Comparison of ENCODE assay signal across 14 cellular contexts in the genomic region with DNA sequence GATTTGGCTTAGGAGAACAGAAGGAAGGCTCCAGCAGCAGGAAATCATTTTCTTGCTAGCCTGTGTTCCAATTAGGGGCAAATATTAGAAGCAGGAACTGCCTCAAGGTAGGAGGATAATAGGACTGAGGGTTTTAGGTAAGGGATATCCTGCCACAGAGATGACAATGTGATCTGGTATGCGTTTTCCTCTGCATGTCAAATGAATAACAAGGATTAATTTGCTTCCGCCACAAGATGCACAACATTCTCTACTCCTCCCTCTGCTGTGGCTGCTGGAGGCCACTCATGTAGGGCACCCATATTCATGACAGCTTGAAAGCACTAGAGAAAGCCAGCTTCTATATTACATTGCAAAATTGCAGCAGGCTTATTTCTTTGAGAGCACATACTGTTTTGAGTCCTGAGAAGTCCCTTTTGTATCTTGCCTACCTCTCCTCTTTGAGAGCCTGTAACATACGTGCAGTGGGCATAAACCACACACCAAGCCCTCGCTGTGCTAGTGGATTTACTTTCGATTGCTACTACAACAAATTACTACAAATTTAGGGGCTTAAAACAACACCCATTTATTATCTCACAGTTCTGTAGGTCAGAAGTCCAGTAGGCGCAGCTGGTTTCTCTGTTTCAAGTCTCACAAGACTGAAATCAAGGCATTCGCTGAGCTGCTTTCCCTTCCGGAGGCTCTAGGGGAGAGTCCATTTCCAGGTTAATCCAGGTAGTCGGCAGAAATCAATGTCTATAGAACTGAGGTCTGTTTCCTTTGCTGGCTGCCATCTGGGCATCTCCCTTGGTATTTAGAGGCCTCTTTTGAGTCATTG. TPM values are rescaled to one million over a fixed set of nuclear protein-coding genes. Genes with fewer than 3 reads are reported as not detected.
DNase-seq lines count a peak whose midpoint lies in the region; ATAC-seq and TF ChIP-seq lines count a peak whose summit lies in the region.
"Had no signal": no experiment of that assay in that cellular context is flagged by ENCODE, and none has a peak within 500 bp of the region (broad histone marks: within the 10 kb centered on the region; RNA-seq: fewer than 3 reads in every experiment).

No MANE protein-coding gene starts in this region.

- no peak for TF ChIP-seq CTCF in endothelial cell (IDR thresholded peaks at IDR 0.05; ENCODE audit: unreplicated experiment)

- ATAC-seq in stimulated activated naive CD8-positive, alpha-beta T cell treated with anti-CD3 and anti-CD28 coated beads, Interleukin-15, amount 100 ng/mL, for 72 hours = no peak

- no peaks in the 10 kb centered on the region for H3K36me3 Mint-ChIP-seq in activated naive CD4-positive, alpha-beta T cell treated with anti-CD3 and anti-CD28 coated beads, Interleukin-2, amount 50 U/mL, for 24 hours
- peaks cover 7% of the 10 kb centered on the region for H3K36me3 Mint-ChIP-seq in endothelial cell (ENCODE audit: low read depth, unreplicated experiment)

- intact Hi-C loops in posterior cingulate gyrus (cut with DNase I) = no loop called here

- peaks cover 75% of the 10 kb centered on the region for H3K4me1 Mint-ChIP-seq in activated naive CD4-positive, alpha-beta T cell treated with anti-CD3 and anti-CD28 coated beads, Interleukin-2, amount 50 U/mL, for 24 hours
- H3K4me1 Mint-ChIP-seq in endothelial cell (ENCODE audit: unreplicated experiment) = peaks cover 45% of the 10 kb centered on the region
- H3K4me1 Mint-ChIP-seq in stimulated activated naive CD8-positive, alpha-beta T cell treated with anti-CD3 and anti-CD28 coated beads, Interleukin-15, amount 100 ng/mL, for 72 hours = peaks cover 82% of the 10 kb centered on the region

- DNase-seq in activated naive CD4-positive, alpha-beta T cell treated with anti-CD3 and anti-CD28 coated beads, Interleukin-2, amount 50 U/mL, for 16 hours = no peak
- DNase-seq in NCI-H82 (lab: John Stamatoyannopoulos, UW) (peak; percentile 71), endothelial cell (ENCODE audit: low spot score) (no peak), AML-193 (lab: John Stamatoyannopoulos, UW) (no peak), posterior cingulate gyrus (no peak), NCI-H1092 (lab: John Stamatoyannopoulos, UW) (no peak)
- DNase-seq in stimulated activated naive CD8-positive, alpha-beta T cell treated with anti-CD3 and anti-CD28 coated beads, Interleukin-15, amount 100 ng/mL, for 72 hours = no peak
- DNase-seq: activated CD4-positive, alpha-beta T cell treated with anti-CD3 and anti-CD28 coated beads, Interleukin-2, amount 50 U/mL, for 1 hour; effector CD8-positive, alpha-beta T cell; NCI-H1048; T-helper 1 cell; tibial artery had no signal

- H3K27ac Mint-ChIP-seq in activated naive CD4-positive, alpha-beta T cell treated with anti-CD3 and anti-CD28 coated beads, Interleukin-2, amount 50 U/mL, for 24 hours = peak overlapping the region; percentile 27
- peak overlapping the region; percentile 45 for H3K27ac Mint-ChIP-seq in endothelial cell (ENCODE audit: unreplicated experiment)
- peak overlapping the region in 1 of 2 donors; percentile 35 for H3K27ac Mint-ChIP-seq in stimulated activated naive CD8-positive, alpha-beta T cell treated with anti-CD3 and anti-CD28 coated beads, Interleukin-15, amount 100 ng/mL, for 72 hours
- H3K27ac Mint-ChIP-seq: progenitor cell of endocrine pancreas had no signal

- no peaks in the 10 kb centered on the region for H3K27me3 Mint-ChIP-seq in activated naive CD4-positive, alpha-beta T cell treated with anti-CD3 and anti-CD28 coated beads, Interleukin-2, amount 50 U/mL, for 24 hours
- peaks cover 11% of the 10 kb centered on the region for H3K27me3 Mint-ChIP-seq in endothelial cell (ENCODE audit: unreplicated experiment)
- no peaks in the 10 kb centered on the region for H3K27me3 Mint-ChIP-seq in stimulated activated naive CD8-positive, alpha-beta T cell treated with anti-CD3 and anti-CD28 coated beads, Interleukin-15, amount 100 ng/mL, for 72 hours

- no peak overlapping the region for H3K4me3 Mint-ChIP-seq in activated naive CD4-positive, alpha-beta T cell treated with anti-CD3 and anti-CD28 coated beads, Interleukin-2, amount 50 U/mL, for 24 hours
- H3K4me3 Mint-ChIP-seq in endothelial cell (ENCODE audit: unreplicated experiment) = peak overlapping the region; percentile 2
- H3K4me3 Mint-ChIP-seq in stimulated activated naive CD8-positive, alpha-beta T cell treated with anti-CD3 and anti-CD28 coated beads, Interleukin-15, amount 100 ng/mL, for 72 hours = peak overlapping the region; percentile 19 to 41

- no peaks in the 10 kb centered on the region for H3K9me3 Mint-ChIP-seq in activated naive CD4-positive, alpha-beta T cell treated with anti-CD3 and anti-CD28 coated beads, Interleukin-2, amount 50 U/mL, for 24 hours
- H3K9me3 Mint-ChIP-seq in endothelial cell (ENCODE audit: unreplicated experiment) = no peaks in the 10 kb centered on the region
- H3K9me3 Mint-ChIP-seq in stimulated activated naive CD8-positive, alpha-beta T cell treated with anti-CD3 and anti-CD28 coated beads, Interleukin-15, amount 100 ng/mL, for 72 hours = peaks cover under 1 to 2% of the 10 kb centered on the region in 2 donors

RNA-seq across cellular contexts. Expression of gene CD47, which starts 5.9 kb away (rescaled TPM):
- 89.6 TPM for total RNA-seq in endothelial cell (ENCODE audit: unreplicated experiment)
